ENCODE assay signal across 18 cellular contexts in the genomic region with DNA sequence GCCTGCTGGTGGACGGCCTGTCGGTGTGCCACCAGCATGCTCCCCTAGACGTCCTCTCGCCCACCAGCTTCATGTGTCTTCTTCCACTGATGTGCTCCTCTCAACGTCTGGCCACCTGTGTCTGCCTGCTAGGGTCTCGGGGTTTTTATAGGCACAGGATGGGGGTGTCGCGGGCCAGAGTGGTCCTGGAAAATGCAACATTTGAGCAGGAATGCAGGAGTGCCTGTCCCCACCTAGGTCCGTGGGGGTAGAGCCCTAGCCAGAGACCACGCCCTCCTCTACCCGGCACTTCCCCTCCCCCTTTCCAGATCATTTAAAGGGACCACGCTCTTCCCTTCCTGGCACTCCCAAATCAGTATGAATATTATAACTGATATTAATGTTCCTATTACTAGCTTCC. TPM values are rescaled to one million over a fixed set of nuclear protein-coding genes. Genes with fewer than 3 reads are reported as not detected.
"Had no signal": no experiment of that assay in that cellular context is flagged by ENCODE, and none has a peak within 500 bp of the region (broad histone marks: within the 10 kb centered on the region; RNA-seq: fewer than 3 reads in every experiment).

No MANE protein-coding gene starts in this region.

- H3K27ac ChIP-seq: epithelial cell of prostate, foreskin keratinocyte, heart right ventricle, transverse colon had no signal

- H3K4me3 ChIP-seq: heart right ventricle, mucosa of descending colon, right atrium auricular region, smooth muscle cell, transverse colon had no signal

- H3K27me3 ChIP-seq: foreskin keratinocyte, heart right ventricle, right atrium auricular region, transverse colon had no signal

- DNase-seq: cerebellar nuclear complex; effector memory CD8-positive, alpha-beta T cell; foreskin keratinocyte; heart right ventricle; hypothalamus; kidney glomerular epithelial cell; mucosa of descending colon; naive thymus-derived CD8-positive, alpha-beta T cell; stimulated activated CD4-positive, alpha-beta T cell treated with anti-CD3 and anti-CD28 coated beads, Interleukin-2, amount 100 ng/mL, for 48 hours; stimulated activated naive CD4-positive, alpha-beta T cell treated with Interleukin-2 at 50 U/mL for 16 hours; transverse colon had no signal

- ATAC-seq: effector memory CD8-positive, alpha-beta T cell; foreskin keratinocyte; heart right ventricle; mucosa of descending colon; naive thymus-derived CD8-positive, alpha-beta T cell had no signal

- H3K9me3 ChIP-seq: heart right ventricle, mucosa of descending colon, right atrium auricular region, transverse colon had no signal

- H3K36me3 ChIP-seq: heart right ventricle, right atrium auricular region, transverse colon had no signal

- H3K4me1 ChIP-seq: foreskin keratinocyte, transverse colon had no signal

- H3K4me2 ChIP-seq: smooth muscle cell had no signal

- FAIRE-seq: colon, islet of Langerhans, urothelium cell line had no signal

RNA-seq across cellular contexts. Expression of a gene that starts 48.0 kb away (rescaled TPM):
- total RNA-seq: naive thymus-derived CD8-positive, alpha-beta T cell had no signal
- polyA plus RNA-seq: neural cell had no signal
